ENCODE assay signal across 28 cellular contexts in genomic region chr14:103113774-103114173, GRCh38. TPM values are rescaled to one million over a fixed set of nuclear protein-coding genes. Genes with fewer than 3 reads are reported as not detected.
"Had no signal": no experiment of that assay in that cellular context is flagged by ENCODE, and none has a peak within 500 bp of the region (broad histone marks: within the 10 kb centered on the region; RNA-seq: fewer than 3 reads in every experiment).

No MANE protein-coding gene starts in this region.

- H3K27ac Mint-ChIP-seq: activated naive CD8-positive, alpha-beta T cell; activated T-helper 2 cell treated with anti-CD3 and anti-CD28 coated beads, Interferon-gamma antibody, Interleukin-2, Interleukin-4, amounts not matched to agents 10 μg/mL and 5 μg/mL and 100 μg/mL, durations not matched to agents 14 hours and 24 hours and 36 hours; immature natural killer cell had no signal

- H3K9me3 Mint-ChIP-seq: activated T-cell treated with anti-CD3 and anti-CD28 coated beads, Interleukin-2, amount 50 U/mL, for 4 hours; activated T-helper 2 cell treated with anti-CD3 and anti-CD28 coated beads, Interferon-gamma antibody, Interleukin-2, Interleukin-4, amounts not matched to agents 10 μg/mL and 5 μg/mL and 100 μg/mL, durations not matched to agents 14 hours and 24 hours and 36 hours; immature natural killer cell; natural killer cell treated with Interleukin-12 subunit alpha and Interleukin-12 subunit beta and Interleukin-15 and Interleukin-18, amount 100 ng/mL, for 72 hours had no signal

- H3K36me3 Mint-ChIP-seq: activated naive CD8-positive, alpha-beta T cell; immature natural killer cell; natural killer cell treated with Interleukin-12 subunit alpha and Interleukin-12 subunit beta and Interleukin-15 and Interleukin-18, amount 100 ng/mL, for 72 hours had no signal

- H3K4me1 ChIP-seq: foreskin keratinocyte had no signal

- H3K27ac ChIP-seq: adrenal gland, ascending aorta, brain microvascular endothelial cell, foreskin keratinocyte, left ventricle myocardium inferior, pancreas, upper lobe of right lung had no signal

- DNase-seq: activated CD4-positive, alpha-beta T cell treated with anti-CD3 and anti-CD28 coated beads for 4 hours; activated CD4-positive, alpha-beta T cell treated with anti-CD3 and anti-CD28 coated beads, Interleukin-2, amount 50 U/mL, for 48 hours; activated CD4-positive, CD25-positive, alpha-beta regulatory T cell; activated CD8-positive, alpha-beta memory T cell treated with anti-CD3 and anti-CD28 coated beads, Interleukin-2, amount 50 U/mL, for 48 hours; activated naive CD4-positive, alpha-beta T cell; activated T-cell treated with anti-CD3 and anti-CD28 coated beads, Interleukin-2, amount 50 U/mL, for 4 hours; adrenal gland; brain microvascular endothelial cell; caudate nucleus; dermis blood vessel endothelial cell; effector CD8-positive, alpha-beta T cell; foreskin keratinocyte; immature natural killer cell; left ventricle myocardium inferior; right cardiac atrium; stimulated activated CD4-positive, alpha-beta T cell treated with anti-CD3 and anti-CD28 coated beads, Interleukin-4, amount 100 ng/mL, for 24 hours; stimulated activated naive CD8-positive, alpha-beta T cell treated with anti-CD3 and anti-CD28 coated beads, Interleukin-15, Interleukin-2, amounts not matched to agents 100 U/mL and 50 U/mL, for 24 hours; T-helper 1 cell; upper lobe of right lung had no signal

- H3K27me3 Mint-ChIP-seq: activated naive CD8-positive, alpha-beta T cell had no signal

- H3K4me3 ChIP-seq: adrenal gland, ascending aorta, left ventricle myocardium inferior, pancreas, upper lobe of right lung had no signal

- H3K27me3 ChIP-seq: adrenal gland, ascending aorta, brain microvascular endothelial cell, pancreas, upper lobe of right lung had no signal

- H3K4me3 Mint-ChIP-seq: activated naive CD8-positive, alpha-beta T cell; activated T-cell treated with anti-CD3 and anti-CD28 coated beads, Interleukin-2, amount 50 U/mL, for 4 hours; immature natural killer cell; natural killer cell treated with Interleukin-12 subunit alpha and Interleukin-12 subunit beta and Interleukin-15 and Interleukin-18, amount 100 ng/mL, for 72 hours had no signal

- H3K36me3 ChIP-seq: adrenal gland, ascending aorta, brain microvascular endothelial cell, left ventricle myocardium inferior, pancreas, upper lobe of right lung had no signal

- H3K9me3 ChIP-seq: adrenal gland, ascending aorta, left ventricle myocardium inferior, pancreas, upper lobe of right lung had no signal

RNA-seq across cellular contexts. Expression of gene EXOC3L4, which starts 19.2 kb away (rescaled TPM):
- total RNA-seq: activated CD8-positive, alpha-beta memory T cell treated with anti-CD3 and anti-CD28 coated beads for 36 hours; activated T-cell treated with anti-CD3 and anti-CD28 coated beads, Interleukin-2, amount 50 U/mL, for 4 hours; activated T-helper 2 cell treated with anti-CD3 and anti-CD28 coated beads, Interferon-gamma antibody, Interleukin-2, Interleukin-4, amounts not matched to agents 10 μg/mL and 5 μg/mL and 100 μg/mL, durations not matched to agents 14 hours and 24 hours and 36 hours; ascending aorta; dermis blood vessel endothelial cell; foreskin keratinocyte; natural killer cell treated with Interleukin-12 subunit alpha and Interleukin-12 subunit beta and Interleukin-15 and Interleukin-18, amount 100 ng/mL, for 72 hours; pulmonary artery endothelial cell had no signal
- polyA plus RNA-seq: foreskin keratinocyte, immature natural killer cell had no signal

RNA-seq across cellular contexts. Expression of gene LBHD2, which starts 29.8 kb away (rescaled TPM):
- total RNA-seq: activated CD8-positive, alpha-beta memory T cell treated with anti-CD3 and anti-CD28 coated beads for 36 hours; activated T-cell treated with anti-CD3 and anti-CD28 coated beads, Interleukin-2, amount 50 U/mL, for 4 hours; activated T-helper 2 cell treated with anti-CD3 and anti-CD28 coated beads, Interferon-gamma antibody, Interleukin-2, Interleukin-4, amounts not matched to agents 10 μg/mL and 5 μg/mL and 100 μg/mL, durations not matched to agents 14 hours and 24 hours and 36 hours; adrenal gland; ascending aorta; dermis blood vessel endothelial cell; foreskin keratinocyte; kidney epithelial cell; left ventricle myocardium inferior; natural killer cell treated with Interleukin-12 subunit alpha and Interleukin-12 subunit beta and Interleukin-15 and Interleukin-18, amount 100 ng/mL, for 72 hours; pancreas; pulmonary artery endothelial cell; right cardiac atrium; upper lobe of right lung had no signal
- polyA plus RNA-seq: adrenal gland, esophagus, foreskin keratinocyte, immature natural killer cell, pancreas, right cardiac atrium had no signal

RNA-seq across cellular contexts. Expression of gene CDC42BPB, which starts 56.4 kb away (rescaled TPM):
- polyA plus RNA-seq: immature natural killer cell had no signal
